32 cellular contexts compared by ENCODE assay signal in the genomic region with DNA sequence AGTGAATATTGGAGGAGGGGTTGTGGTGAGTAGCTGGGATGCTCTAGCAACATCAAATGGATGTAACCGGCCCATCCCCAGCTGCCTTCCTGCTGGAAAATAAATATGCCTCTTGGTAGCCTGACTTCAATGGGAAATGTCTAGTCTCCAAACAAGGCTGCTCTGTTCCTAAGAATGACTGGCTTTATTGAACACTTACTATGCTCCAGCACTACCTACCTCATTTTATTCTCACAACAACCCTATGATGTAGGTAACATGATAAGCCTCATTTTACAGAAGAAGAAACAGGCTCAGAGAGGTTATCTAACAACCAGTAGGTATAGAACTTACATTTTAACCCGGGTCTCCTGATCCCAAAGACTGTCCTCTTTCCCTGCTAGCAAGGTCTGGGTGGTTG.
DNase-seq lines count a peak whose midpoint lies in the region; ATAC-seq, FAIRE-seq and TF ChIP-seq lines count a peak whose summit lies in the region.
"Had no signal": no experiment of that assay in that cellular context is flagged by ENCODE, and none has a peak within 500 bp of the region (broad histone marks: within the 10 kb centered on the region; RNA-seq: fewer than 3 reads in every experiment).

No MANE protein-coding gene starts in this region.

- peaks cover 38% of the 10 kb centered on the region for H3K36me3 Mint-ChIP-seq in activated naive CD4-positive, alpha-beta T cell treated with anti-CD3 and anti-CD28 coated beads, Interleukin-2, amount 50 U/mL, for 24 hours
- peaks cover 47% of the 10 kb centered on the region for H3K36me3 Mint-ChIP-seq in activated naive CD4-positive, alpha-beta T cell treated with anti-CD3 and anti-CD28 coated beads, Interleukin-2, amount 10 ng/mL, durations not matched to agents 7 days and 5 days
- H3K36me3 Mint-ChIP-seq in T-cell, result peaks cover 45% of the 10 kb centered on the region
- peaks cover 67% of the 10 kb centered on the region for H3K36me3 Mint-ChIP-seq in stimulated activated effector memory CD8-positive, alpha-beta T cell treated with anti-CD3 and anti-CD28 coated beads, Interleukin-12 subunit alpha, Interleukin-12 subunit beta, amount 100 ng/mL, for 72 hours

- no peaks in the 10 kb centered on the region for H3K9me3 Mint-ChIP-seq in activated naive CD4-positive, alpha-beta T cell treated with anti-CD3 and anti-CD28 coated beads, Interleukin-2, amount 50 U/mL, for 24 hours
- H3K9me3 Mint-ChIP-seq in activated naive CD4-positive, alpha-beta T cell treated with anti-CD3 and anti-CD28 coated beads, Interleukin-2, amount 10 ng/mL, durations not matched to agents 7 days and 5 days, result no peaks in the 10 kb centered on the region
- no peaks in the 10 kb centered on the region for H3K9me3 Mint-ChIP-seq in T-cell
- H3K9me3 Mint-ChIP-seq in stimulated activated effector memory CD8-positive, alpha-beta T cell treated with anti-CD3 and anti-CD28 coated beads, Interleukin-12 subunit alpha, Interleukin-12 subunit beta, amount 100 ng/mL, for 72 hours, result no peaks in the 10 kb centered on the region
- H3K9me3 Mint-ChIP-seq: neural crest cell, type B pancreatic cell had no signal

- POLR2A ChIA-PET in T-cell (lab: Charles Lee), result interaction anchor here in 1 of 2 donors (0.5 to 1.4 kb wide), 3 partner anchors 11 to 25 kb away, joined by 3 to 7 read pairs (median 3); no protein-coding TSS in a partner anchor
- POLR2A ChIA-PET in K562 (lab: Yijun Ruan, JAX), result interaction anchor here (0.6 to 1.1 kb wide), 4 partner anchors 9 to 232 kb away, joined by 3 to 4 read pairs (median 3); no protein-coding TSS in a partner anchor

- H3K79me2 ChIP-seq in K562 (ENCODE audit: control insufficient read depth, insufficient read depth, low read length), result no peaks in the 10 kb centered on the region

- H3K4me1 Mint-ChIP-seq in activated naive CD4-positive, alpha-beta T cell treated with anti-CD3 and anti-CD28 coated beads, Interleukin-2, amount 50 U/mL, for 24 hours, result peaks cover 100% of the 10 kb centered on the region
- H3K4me1 Mint-ChIP-seq in activated naive CD4-positive, alpha-beta T cell treated with anti-CD3 and anti-CD28 coated beads, Interleukin-2, amount 10 ng/mL, durations not matched to agents 7 days and 5 days, result peaks cover 74% of the 10 kb centered on the region
- peaks cover 97 to 98% (median 98%) of the 10 kb centered on the region in 3 donors for H3K4me1 Mint-ChIP-seq in T-cell
- H3K4me1 Mint-ChIP-seq in stimulated activated effector memory CD8-positive, alpha-beta T cell treated with anti-CD3 and anti-CD28 coated beads, Interleukin-12 subunit alpha, Interleukin-12 subunit beta, amount 100 ng/mL, for 72 hours, result peaks cover 94% of the 10 kb centered on the region

- ATAC-seq in T-cell (replicated peaks in 1 of 4) (no peak), K562 (no peak)
- no peak for ATAC-seq in stimulated activated effector memory CD8-positive, alpha-beta T cell treated with anti-CD3 and anti-CD28 coated beads, Interleukin-12 subunit alpha, Interleukin-12 subunit beta, amount 100 ng/mL, for 72 hours
- ATAC-seq: gastroesophageal sphincter, HepG2, left cardiac atrium, Panc1 had no signal

- H2AFZ ChIP-seq in K562 (ENCODE audit: low read depth, low read length), result no peak overlapping the region

- H3K4me3 Mint-ChIP-seq in activated naive CD4-positive, alpha-beta T cell treated with anti-CD3 and anti-CD28 coated beads, Interleukin-2, amount 50 U/mL, for 24 hours, result peak overlapping the region; percentile 31
- no peak overlapping the region for H3K4me3 Mint-ChIP-seq in activated naive CD4-positive, alpha-beta T cell treated with anti-CD3 and anti-CD28 coated beads, Interleukin-2, amount 10 ng/mL, durations not matched to agents 7 days and 5 days
- H3K4me3 Mint-ChIP-seq in T-cell, result peak overlapping the region in 1 of 3 donors; percentile 43
- peak overlapping the region; percentile 61 for H3K4me3 Mint-ChIP-seq in stimulated activated effector memory CD8-positive, alpha-beta T cell treated with anti-CD3 and anti-CD28 coated beads, Interleukin-12 subunit alpha, Interleukin-12 subunit beta, amount 100 ng/mL, for 72 hours
- H3K4me3 Mint-ChIP-seq: neural crest cell, type B pancreatic cell had no signal

- no peak for TF ChIP-seq POLR2A in K562 (conservative IDR thresholded peaks at IDR 0.05)

- no peak overlapping the region for H3K27ac ChIP-seq in K562 (ENCODE audit: extremely low read depth, low read depth, low read length)
- H3K27ac ChIP-seq: BLaER1, gastroesophageal sphincter, ovary, VCaP had no signal

- H3K36me3 ChIP-seq in K562 (ENCODE audit: control insufficient read depth, insufficient read depth, low read length), result no peaks in the 10 kb centered on the region; the same call in 2 of the 3 replicates
- H3K36me3 ChIP-seq: gastroesophageal sphincter, ovary had no signal

- CTCF ChIA-PET in activated naive CD4-positive, alpha-beta T cell treated with anti-CD3 and anti-CD28 coated beads, Interleukin-2, amount 10 ng/mL, durations not matched to agents 7 days and 5 days (lab: Charles Lee), result interaction anchor here (1.0 to 1.3 kb wide), 2 partner anchors 10 to 15 kb away, joined by 3 to 4 read pairs; no protein-coding TSS in a partner anchor
- CTCF ChIA-PET in T-cell (lab: Charles Lee), result interaction anchor here (0.6 to 5.0 kb wide), 7 partner anchors 10 to 264 kb away, joined by 3 to 20 read pairs (median 5); no protein-coding TSS in a partner anchor
- CTCF ChIA-PET in K562 (lab: Yijun Ruan, JAX; ENCODE audit: low intra/inter-chr PET ratio), result no interaction called here

- H3K4me2 ChIP-seq in K562 (ENCODE audit: insufficient read depth, low read length), result no peak overlapping the region
- H3K4me2 ChIP-seq: BLaER1 had no signal

- no peaks in the 10 kb centered on the region for H3K9me3 ChIP-seq in K562 (replicated peaks; ENCODE audit: control insufficient read depth, insufficient read depth, low read depth, low read length)
- H3K9me3 ChIP-seq: BLaER1, gastroesophageal sphincter, ovary had no signal

- no peaks in the 10 kb centered on the region for H3K27me3 Mint-ChIP-seq in activated naive CD4-positive, alpha-beta T cell treated with anti-CD3 and anti-CD28 coated beads, Interleukin-2, amount 50 U/mL, for 24 hours
- no peaks in the 10 kb centered on the region for H3K27me3 Mint-ChIP-seq in activated naive CD4-positive, alpha-beta T cell treated with anti-CD3 and anti-CD28 coated beads, Interleukin-2, amount 10 ng/mL, durations not matched to agents 7 days and 5 days
- no peaks in the 10 kb centered on the region for H3K27me3 Mint-ChIP-seq in T-cell
- H3K27me3 Mint-ChIP-seq: type B pancreatic cell had no signal

- in situ Hi-C loops in K562 (cut with MboI) (no loop called here), G401 (cut with HindIII; ENCODE audit: low sequenced_read_pairs) (no loop called here)

- no peaks in the 10 kb centered on the region for H4K20me1 ChIP-seq in K562 (replicated peaks; ENCODE audit: control insufficient read depth, insufficient read depth, low read length)

- no peak for TF ChIP-seq RAD21 in K562 (CRISPR knock-in tag; conservative IDR thresholded peaks at IDR 0.05 in 1 of 2, IDR thresholded peaks at IDR 0.05 in 1 of 2)

- intact Hi-C loops in K562 (cut with micrococcal nuclease), result no loop called here
- intact Hi-C loops in head of caudate nucleus (cut with DNase I), result no loop called here

- no peaks in the 10 kb centered on the region for H3K9me1 ChIP-seq in K562 (ENCODE audit: control insufficient read depth, insufficient read depth, low read length)

- BruUV-seq in K562 (replicated peaks; lab: Mats Ljungman, UMichigan), result no TSS peak

- H3K4me3 ChIP-seq in K562, result no peak overlapping the region
- H3K4me3 ChIP-seq: BLaER1, gastroesophageal sphincter, ovary had no signal

- no peaks in the 10 kb centered on the region for H3K27me3 ChIP-seq in K562 (ENCODE audit: control insufficient read depth in 2 of 2, insufficient read depth in 2 of 2, low read length in 2 of 2)
- H3K27me3 ChIP-seq: BLaER1, gastroesophageal sphincter, ovary had no signal

- peak; percentile 23 for FAIRE-seq in K562 (lab: Jason Lieb, UNC)
- FAIRE-seq: endothelial cell of umbilical vein, HepG2 had no signal

- 25% methylated on average over 2 of the region's 2 CpGs for WGBS in K562 (ENCODE audit: insufficient coverage, low coverage, missing lambda C conversion rate)

- no peak for TF ChIP-seq EP300 in K562 (IDR thresholded peaks at IDR 0.05; ENCODE audit: low read length)

- H3K9ac ChIP-seq in K562 (ENCODE audit: insufficient read depth in 1 of 2, low read depth in 2 of 2, low read length in 2 of 2), result no peak overlapping the region
- H3K9ac ChIP-seq: BLaER1 had no signal

- H3K27ac Mint-ChIP-seq in activated naive CD4-positive, alpha-beta T cell treated with anti-CD3 and anti-CD28 coated beads, Interleukin-2, amount 50 U/mL, for 24 hours, result peak overlapping the region; percentile 96
- no peak overlapping the region for H3K27ac Mint-ChIP-seq in activated naive CD4-positive, alpha-beta T cell treated with anti-CD3 and anti-CD28 coated beads, Interleukin-2, amount 10 ng/mL, durations not matched to agents 7 days and 5 days
- peak overlapping the region; percentile 87 to 88 for H3K27ac Mint-ChIP-seq in T-cell
- H3K27ac Mint-ChIP-seq in stimulated activated effector memory CD8-positive, alpha-beta T cell treated with anti-CD3 and anti-CD28 coated beads, Interleukin-12 subunit alpha, Interleukin-12 subunit beta, amount 100 ng/mL, for 72 hours, result peak overlapping the region; percentile 88
- H3K27ac Mint-ChIP-seq: type B pancreatic cell had no signal

- no peak for TF ChIP-seq CTCF in K562 (IDR thresholded peaks at IDR 0.05 in 2 of 3, conservative IDR thresholded peaks at IDR 0.05 in 1 of 3; ENCODE audit: insufficient read depth in 2 of 3, low read depth in 1 of 3, low read length in 3 of 3)

- H3K4me1 ChIP-seq in K562 (replicated peaks in 1 of 2; ENCODE audit: control insufficient read depth in 2 of 2, insufficient read depth in 2 of 2, low read length in 2 of 2), result peaks cover 0 to 16% of the 10 kb centered on the region in 2 experiments; a peak in 3 of 5 replicates

- no peak for DNase-seq in activated naive CD4-positive, alpha-beta T cell treated with anti-CD3 and anti-CD28 coated beads, Interleukin-2, amount 10 ng/mL, durations not matched to agents 7 days and 5 days
- DNase-seq in T-cell (no peak), K562 (ENCODE audit: extremely low read depth in 1 of 4, low spot score in 3 of 4) (no peak), G401 (ENCODE audit: low spot score) (no peak), AG08395 (ENCODE audit: low spot score) (no peak), head of caudate nucleus (no peak)
- DNase-seq in stimulated activated effector memory CD8-positive, alpha-beta T cell treated with anti-CD3 and anti-CD28 coated beads, Interleukin-12 subunit alpha, Interleukin-12 subunit beta, amount 100 ng/mL, for 72 hours (ENCODE audit: low spot score in 2 of 2), result no peak
- DNase-seq: activated CD4-positive, alpha-beta T cell treated with anti-CD3 and anti-CD28 coated beads for 4 hours; activated gamma-delta T cell; amygdala; DMS79 treated with DMSO at 0.1 percent for 48 hours; GF-D8; hippocampal formation; left cardiac atrium; NCI-H1436; NCI-H2081; NCI-H2227 treated with DMSO at 0.1 percent for 48 hours; NCI-H69; ovary; Right ventricle myocardium superior; stimulated activated CD4-positive, alpha-beta T cell treated with anti-CD3 and anti-CD28 coated beads, Interleukin-15, amount 100 ng/mL, for 24 hours; stimulated activated CD4-positive, alpha-beta T cell treated with anti-CD3 and anti-CD28 coated beads, Interleukin-4, amount 100 ng/mL, for 4 hours; T1000 had no signal
